19 cellular contexts compared by ENCODE assay signal in the genomic region with DNA sequence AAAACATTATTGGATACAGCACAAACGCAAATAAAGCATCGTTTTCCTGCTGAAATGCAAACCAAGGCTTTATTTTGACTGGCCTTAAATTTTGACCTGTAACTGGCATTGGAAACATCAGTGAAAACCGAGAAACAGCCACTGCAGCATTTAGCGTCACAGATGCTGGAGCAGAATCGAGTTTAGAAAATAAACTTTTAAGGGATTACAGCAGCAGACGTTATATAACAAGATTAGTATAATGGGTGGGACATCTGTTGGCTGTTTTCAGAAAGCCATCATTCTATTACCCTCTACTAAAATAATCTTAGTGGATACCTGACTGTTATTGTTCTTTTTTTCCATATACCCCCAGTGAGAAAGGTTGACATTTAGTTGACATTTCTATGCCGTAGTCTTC.
DNase-seq lines count a peak whose midpoint lies in the region; TF ChIP-seq lines count a peak whose summit lies in the region.
"Had no signal": no experiment of that assay in that cellular context is flagged by ENCODE, and none has a peak within 500 bp of the region (broad histone marks: within the 10 kb centered on the region; RNA-seq: fewer than 3 reads in every experiment).

No MANE protein-coding gene starts in this region.

- H3K9me3 Mint-ChIP-seq in glutamatergic neuron (ENCODE audit: unreplicated experiment): peaks cover 4% of the 10 kb centered on the region

- H3K27ac Mint-ChIP-seq in glutamatergic neuron (ENCODE audit: unreplicated experiment): peak overlapping the region; percentile 78
- H3K27ac Mint-ChIP-seq: B cell; CD4-positive, CD25-positive, alpha-beta regulatory T cell; CD8-positive, alpha-beta memory T cell; HFFc6 had no signal

- H3K27me3 Mint-ChIP-seq in glutamatergic neuron (ENCODE audit: unreplicated experiment): peaks cover 3% of the 10 kb centered on the region
- H3K27me3 Mint-ChIP-seq: B cell; CD4-positive, CD25-positive, alpha-beta regulatory T cell had no signal

- H3K4me1 Mint-ChIP-seq in glutamatergic neuron (ENCODE audit: low read depth, unreplicated experiment): peaks cover 35% of the 10 kb centered on the region
- H3K4me1 Mint-ChIP-seq: CD4-positive, CD25-positive, alpha-beta regulatory T cell; CD8-positive, alpha-beta memory T cell had no signal

- no peak for TF ChIP-seq CTCF in glutamatergic neuron (IDR thresholded peaks at IDR 0.05; ENCODE audit: partially characterized antibody, unreplicated experiment)

- DNase-seq in D341Med (ENCODE audit: low spot score) (peak; percentile 52), NCI-H524 (lab: John Stamatoyannopoulos, UW) (peak; percentile 79 to 97), SK-N-DZ (ENCODE audit: low spot score) (peak; percentile 74), glutamatergic neuron (no peak), inferior parietal cortex (ENCODE audit: extremely low spot score) (no peak), NCI-H446 treated with DMSO at 0.1 percent for 48 hours (lab: John Stamatoyannopoulos, UW) (no peak), NCI-H345 (lab: John Stamatoyannopoulos, UW) (no peak)
- DNase-seq: C1 segment of cervical spinal cord; CD4-positive, CD25-positive, alpha-beta regulatory T cell; CD8-positive, alpha-beta memory T cell; COR-L47; DMS53; DND-41; EL; GOT3; H7; HFFc6; IMR-90 had no signal

- no peak overlapping the region for H3K4me3 Mint-ChIP-seq in glutamatergic neuron (ENCODE audit: unreplicated experiment)
- H3K4me3 Mint-ChIP-seq: B cell; CD4-positive, CD25-positive, alpha-beta regulatory T cell; CD8-positive, alpha-beta memory T cell; HFFc6 had no signal

- H3K36me3 Mint-ChIP-seq in glutamatergic neuron (ENCODE audit: unreplicated experiment): no peaks in the 10 kb centered on the region
- H3K36me3 Mint-ChIP-seq: CD4-positive, CD25-positive, alpha-beta regulatory T cell; CD8-positive, alpha-beta memory T cell had no signal

Comparison
In these comparisons a context has a peak if more than half of its experiments do, and no peak if none do; other contexts are left out.
1. DNase-seq: peak in D341Med (single experiment), NCI-H524 (2 of 2) and SK-N-DZ (single experiment); none in glutamatergic neuron (single experiment), inferior parietal cortex (single experiment), NCI-H446 treated with DMSO at 0.1 percent for 48 hours (single experiment) and NCI-H345 (single experiment).